ENCODE assay signal across 1 cellular context in genomic region chr7:2282185-2282751, GRCh38.
A peak's percentile ranks its signal among the peaks of the same experiment; 100 is the strongest.
TF ChIP-seq lines count a peak whose summit lies in the region.

No MANE protein-coding gene starts in this region.

TF ChIP-seq in K562, 482 proteins besides CTCF, POLR2A, EP300 and RAD21 (continued from another document and continues in another):
- TF ChIP-seq NR0B1 (IDR thresholded peaks at IDR 0.05; ENCODE audit: partially characterized antibody) (no peak), NBN (IDR thresholded peaks at IDR 0.05; ENCODE audit: low read depth) (peak; percentile 46; the same call in 1 of the 2 replicates), KHSRP (IDR thresholded peaks at IDR 0.05) (no peak), UBTF (IDR thresholded peaks at IDR 0.05; ENCODE audit: borderline replicate concordance in 1 of 2, low read depth in 2 of 2, low read length in 2 of 2) (peak in 1 of 2 experiments; percentile 61; a peak in 1 of 4 replicates), CEBPB (tag; IDR thresholded peaks at IDR 0.05) (no peak), ZNF140 (CRISPR knock-in tag; IDR thresholded peaks at IDR 0.05) (no peak), TAL1 (IDR thresholded peaks at IDR 0.05) (peak; percentile 60), DPF2 (IDR thresholded peaks at IDR 0.05) (peak; percentile 73), MYC (IDR thresholded peaks at IDR 0.05; ENCODE audit: low read depth, low read length) (0 out of 2 replicates have a peak, but pooled peaks have one; percentile 27), MYC (CRISPR knock-in tag; IDR thresholded peaks at IDR 0.05; ENCODE audit: borderline replicate concordance, low read depth) (no peak), ZMIZ1 (IDR thresholded peaks at IDR 0.05; ENCODE audit: low read depth in 2 of 2, low read length in 2 of 2) (peak in 1 of 2 experiments; percentile 13; a peak in 1 of 4 replicates), POLR2B (IDR thresholded peaks at IDR 0.05; ENCODE audit: low read depth, partially characterized antibody) (no peak), SMARCA5 (IDR thresholded peaks at IDR 0.05) (no peak), ZBTB7A (IDR thresholded peaks at IDR 0.05; ENCODE audit: borderline replicate concordance, control insufficient read depth, low read depth, low read length) (peak; percentile 24; the same call in 1 of the 2 replicates), BCL6 (CRISPR knock-in tag; IDR thresholded peaks at IDR 0.05) (no peak), ARID1B (IDR thresholded peaks at IDR 0.05) (peak; percentile 83), HDAC1 (IDR thresholded peaks at IDR 0.05) (peak in 1 of 2 experiments; percentile 64; a peak in 2 of 4 replicates), MXD1 (CRISPR knock-in tag; IDR thresholded peaks at IDR 0.05; ENCODE audit: borderline replicate concordance, poor library complexity, severe bottlenecking) (no peak), L3MBTL2 (IDR thresholded peaks at IDR 0.05) (peak; percentile 80; the same call in 1 of the 2 replicates), ZNF3 (CRISPR knock-in tag; IDR thresholded peaks at IDR 0.05) (no peak), RREB1 (CRISPR knock-in tag; IDR thresholded peaks at IDR 0.05) (no peak), EGR1 (conservative IDR thresholded peaks at IDR 0.05) (peak; percentile 76), AFF1 (IDR thresholded peaks at IDR 0.05; ENCODE audit: low read depth in 1 of 2, partially characterized antibody in 2 of 2) (no peak), RBFOX2 (IDR thresholded peaks at IDR 0.05; ENCODE audit: low read depth, low read length) (no peak), TSC22D4 (tag; IDR thresholded peaks at IDR 0.05) (no peak), CCNT2 (IDR thresholded peaks at IDR 0.05; ENCODE audit: borderline replicate concordance, extremely low read depth, insufficient read length, low read depth, low read length) (peak; percentile 19), ZNF778 (CRISPR knock-in tag; IDR thresholded peaks at IDR 0.05) (no peak), MTF1 (CRISPR knock-in tag; IDR thresholded peaks at IDR 0.05; ENCODE audit: borderline replicate concordance) (no peak), NR3C1 (CRISPR knock-in tag; IDR thresholded peaks at IDR 0.05) (no peak), HNRNPL (IDR thresholded peaks at IDR 0.05; ENCODE audit: low read depth, low read length) (no peak), MTA2 (IDR thresholded peaks at IDR 0.05; ENCODE audit: low read depth) (peak; percentile 52; the same call in 1 of the 2 replicates), KDM1A (IDR thresholded peaks at IDR 0.05) (peak; percentile 69 to 79; a peak in 3 of 4 replicates), PCBP1 (IDR thresholded peaks at IDR 0.05; ENCODE audit: low read depth, low read length, poor library complexity, severe bottlenecking) (no peak), NFIC (IDR thresholded peaks at IDR 0.05) (peak; percentile 5; the same call in 1 of the 2 replicates), RNF2 (IDR thresholded peaks at IDR 0.05) (peak; percentile 70; the same call in 1 of the 2 replicates), MAX (CRISPR knock-in tag; IDR thresholded peaks at IDR 0.05) (peak; percentile 48), BHLHE40 (IDR thresholded peaks at IDR 0.05; ENCODE audit: low read length) (peak; percentile 55; the same call in 1 of the 2 replicates), ZNF175 (CRISPR knock-in tag; IDR thresholded peaks at IDR 0.05; ENCODE audit: low read depth) (no peak), PPARD (CRISPR knock-in tag; IDR thresholded peaks at IDR 0.05) (no peak), HDAC2 (IDR thresholded peaks at IDR 0.05) (0 out of 2 replicates have a peak, but pooled peaks have one; percentile 21), STAT5A (IDR thresholded peaks at IDR 0.05; ENCODE audit: borderline replicate concordance, low read length) (peak; percentile 48; the same call in 1 of the 2 replicates), ZFX (CRISPR knock-in tag; IDR thresholded peaks at IDR 0.05) (peak; percentile 41; the same call in 1 of the 2 replicates), ETV1 (tag; conservative IDR thresholded peaks at IDR 0.05; ENCODE audit: low read depth) (no peak), C11orf30 (IDR thresholded peaks at IDR 0.05; ENCODE audit: low read depth) (no peak), GATA2 (CRISPR knock-in tag; IDR thresholded peaks at IDR 0.05) (peak; percentile 63; the same call in 1 of the 2 replicates), CREM (IDR thresholded peaks at IDR 0.05; ENCODE audit: low read depth) (0 out of 2 replicates have a peak, but pooled peaks have one; percentile 47), TFAM (CRISPR knock-in tag; conservative IDR thresholded peaks at IDR 0.05) (no peak), VEZF1 (CRISPR knock-in tag; IDR thresholded peaks at IDR 0.05) (peak; percentile 57), HIVEP1 (CRISPR knock-in tag; IDR thresholded peaks at IDR 0.05) (no peak), SOX6 (IDR thresholded peaks at IDR 0.05) (peak; percentile 54; the same call in 1 of the 2 replicates)
